ENCODE assay signal across 20 cellular contexts in the genomic region with DNA sequence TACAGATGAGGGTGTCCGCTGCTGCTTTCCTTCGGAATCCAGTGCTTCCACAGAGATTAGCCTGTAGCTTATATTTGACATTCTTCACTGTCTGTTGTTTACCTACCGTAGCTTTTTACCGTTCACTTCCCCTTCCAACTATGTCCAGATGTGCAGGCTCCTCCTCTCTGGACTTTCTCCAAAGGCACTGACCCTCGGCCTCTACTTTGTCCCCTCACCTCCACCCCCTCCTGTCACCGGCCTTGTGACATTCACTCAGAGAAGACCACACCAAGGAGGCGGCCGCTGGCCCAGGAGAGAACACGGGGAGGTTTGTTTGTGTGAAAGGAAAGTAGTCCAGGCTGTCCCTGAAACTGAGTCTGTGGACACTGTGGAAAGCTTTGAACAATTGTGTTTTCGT. TPM values are rescaled to one million over a fixed set of nuclear protein-coding genes. Genes with fewer than 3 reads are reported as not detected.
DNase-seq lines count a peak whose midpoint lies in the region; ATAC-seq, FAIRE-seq and TF ChIP-seq lines count a peak whose summit lies in the region.
"Had no signal": no experiment of that assay in that cellular context is flagged by ENCODE, and none has a peak within 500 bp of the region (broad histone marks: within the 10 kb centered on the region; RNA-seq: fewer than 3 reads in every experiment).

No MANE protein-coding gene starts in this region.

- peak overlapping the region; percentile 87 for H3K27ac Mint-ChIP-seq in Caco-2 (ENCODE audit: unreplicated experiment)
- peak overlapping the region in 2 of 8 donors; percentile 43 to 57 for H3K27ac Mint-ChIP-seq in CD8-positive, alpha-beta memory T cell

- peaks cover 100% of the 10 kb centered on the region for H3K36me3 Mint-ChIP-seq in Caco-2 (ENCODE audit: insufficient read depth, unreplicated experiment)
- peaks cover 0 to 58% (median 15%) of the 10 kb centered on the region in 3 donors for H3K36me3 Mint-ChIP-seq in CD8-positive, alpha-beta memory T cell

- no peaks in the 10 kb centered on the region for H3K9me3 ChIP-seq in Caco-2
- no peaks in the 10 kb centered on the region for H3K9me3 ChIP-seq in body of pancreas
- no peaks in the 10 kb centered on the region for H3K9me3 ChIP-seq in HepG2 (ENCODE audit: low read length)
- no peaks in the 10 kb centered on the region for H3K9me3 ChIP-seq in CD8-positive, alpha-beta memory T cell (ENCODE audit: low read length)
- H3K9me3 ChIP-seq: psoas muscle, upper lobe of right lung had no signal

- H3K27ac ChIP-seq in body of pancreas (peak overlapping the region in 3 of 4 donors; percentile 75 to 86 (median 85)), HepG2 (ENCODE audit: extremely low read length, insufficient read depth, low read length) (peak overlapping the region; percentile 87)
- H3K27ac ChIP-seq in CD8-positive, alpha-beta memory T cell (ENCODE audit: low read depth, low read length), result no peak overlapping the region
- H3K27ac ChIP-seq: C4-2B, foreskin keratinocyte, psoas muscle, upper lobe of right lung had no signal

- H3K4me1 ChIP-seq in Caco-2 (peaks cover 59% of the 10 kb centered on the region), body of pancreas (peaks cover 38% of the 10 kb centered on the region), HepG2 (ENCODE audit: insufficient read depth, low read length) (peaks cover 74% of the 10 kb centered on the region)
- peaks cover 9% of the 10 kb centered on the region for H3K4me1 ChIP-seq in CD8-positive, alpha-beta memory T cell (ENCODE audit: insufficient read depth, low read length)
- H3K4me1 ChIP-seq: psoas muscle had no signal

- 52 to 61% methylated on average over 10 of the region's 10 CpGs for WGBS in body of pancreas, 2 donors
- 3% methylated on average over 10 of the region's 10 CpGs for WGBS in HepG2 (ENCODE audit: low lambda C conversion rate)

- H3K4me3 Mint-ChIP-seq in Caco-2 (ENCODE audit: unreplicated experiment), result peak overlapping the region; percentile 20
- peak overlapping the region in 1 of 7 donors; percentile 2 for H3K4me3 Mint-ChIP-seq in CD8-positive, alpha-beta memory T cell

- POLR2A ChIA-PET in Caco-2 (lab: Charles Lee) (interaction anchor here (0.8 to 1.9 kb wide), 3 partner anchors 16 to 74 kb away, joined by 3 to 7 read pairs (median 4); partner anchors contain the start of genes APLP2 and ST14), HepG2 (lab: Yijun Ruan, JAX) (interaction anchor here (0.7 to 3.7 kb wide), 8 partner anchors 12 to 143 kb away, joined by 3 to 50 read pairs (median 5); partner anchors contain the start of gene PRDM10)
- POLR2A ChIA-PET in CD8-positive, alpha-beta memory T cell (lab: Charles Lee), result no interaction called here

- BruUV-seq in Caco-2 (replicated peaks; lab: Mats Ljungman, UMichigan) (no TSS peak), HepG2 (replicated peaks; lab: Mats Ljungman, UMichigan) (no TSS peak)

- no peaks in the 10 kb centered on the region for H3K9me3 Mint-ChIP-seq in Caco-2 (ENCODE audit: unreplicated experiment)
- no peaks in the 10 kb centered on the region for H3K9me3 Mint-ChIP-seq in CD8-positive, alpha-beta memory T cell

- in situ Hi-C loops in HepG2 (cut with HindIII; ENCODE audit: extremely low pct_ligation_motif_present, low pct_unique_long_range_greater_than_20kb), result loop anchor here (25.0 kb wide), 1 partner anchor 357 kb away; no protein-coding TSS in a partner anchor

- no peaks in the 10 kb centered on the region for H4K20me1 ChIP-seq in HepG2 (ENCODE audit: insufficient read depth, low read length)

- H3K9ac ChIP-seq in HepG2 (ENCODE audit: insufficient read depth, low read depth, low read length), result peak overlapping the region; percentile 64

- TF ChIP-seq CTCF in Caco-2 (IDR thresholded peaks at IDR 0.05; ENCODE audit: insufficient read depth in 1 of 2, low read depth in 1 of 2, low read length in 1 of 2, severe bottlenecking in 1 of 2, unreplicated experiment in 1 of 2) (no peak), body of pancreas (IDR thresholded peaks at IDR 0.05) (no peak), HepG2 (CRISPR knock-in tag; IDR thresholded peaks at IDR 0.05) (0 out of 2 replicates have a peak, but pooled peaks have one; percentile 10)

- TF ChIP-seq POLR2A in body of pancreas (IDR thresholded peaks at IDR 0.05) (no peak), HepG2 (IDR thresholded peaks at IDR 0.05; ENCODE audit: insufficient read depth in 1 of 2, low read depth in 2 of 2, low read length in 2 of 2) (peak in 1 of 2 experiments; percentile 45; a peak in 1 of 4 replicates)

- ATAC-seq in body of pancreas (no peak), HepG2 (peak; percentile 79), GM19463 (IDR thresholded peaks at IDR 0.05; ENCODE audit: unreplicated experiment) (no peak)
- ATAC-seq: foreskin keratinocyte, psoas muscle, upper lobe of right lung had no signal

- H3K36me3 ChIP-seq in Caco-2 (ENCODE audit: control insufficient read depth, insufficient read depth, low read length) (peaks cover 21% of the 10 kb centered on the region), body of pancreas (replicated peaks in 1 of 2; ENCODE audit: insufficient read depth in 1 of 2, low read depth in 2 of 2) (no peaks in the 10 kb centered on the region), HepG2 (replicated peaks in 1 of 2; ENCODE audit: control insufficient read depth in 1 of 2, insufficient read depth in 2 of 2, low read length in 2 of 2) (peaks cover 9 to 36% of the 10 kb centered on the region in 2 experiments; a peak in 4 of 5 replicates)
- peaks cover 5% of the 10 kb centered on the region for H3K36me3 ChIP-seq in CD8-positive, alpha-beta memory T cell (ENCODE audit: insufficient read depth, low read length)

- CTCF ChIA-PET in Caco-2 (lab: Charles Lee) (interaction anchor here (0.7 to 1.5 kb wide), 5 partner anchors 12 to 749 kb away, joined by 3 to 23 read pairs (median 5); no protein-coding TSS in a partner anchor), HepG2 (lab: Yijun Ruan, JAX; ENCODE audit: low intra/inter-chr PET ratio, low total read pairs) (no interaction called here)
- CTCF ChIA-PET in CD8-positive, alpha-beta memory T cell (lab: Charles Lee), result no interaction called here

- peak overlapping the region; percentile 81 for H3K4me2 ChIP-seq in HepG2 (ENCODE audit: low read depth, low read length)

- H3K4me3 ChIP-seq in Caco-2 (ENCODE audit: low read depth, low read length), result no peak overlapping the region
- H3K4me3 ChIP-seq in body of pancreas, result no peak overlapping the region
- H3K4me3 ChIP-seq in HepG2 (replicated peaks in 1 of 3; ENCODE audit: insufficient read depth in 1 of 3, low read depth in 2 of 3, low read length in 3 of 3), result peak overlapping the region in 1 of 3 experiments; percentile 44; a peak in 3 of 6 replicates
- no peak overlapping the region for H3K4me3 ChIP-seq in CD8-positive, alpha-beta memory T cell (ENCODE audit: low read length)
- H3K4me3 ChIP-seq: psoas muscle, upper lobe of right lung had no signal

- intact Hi-C loops in Caco-2 (cut with micrococcal nuclease; ENCODE audit: unreplicated experiment), result loop anchor here (1.0 kb wide), 1 partner anchor 232 kb away; no protein-coding TSS in a partner anchor
- intact Hi-C loops in body of pancreas (cut with DNase I), result no loop called here
- intact Hi-C loops in HepG2 (cut with micrococcal nuclease; ENCODE audit: unreplicated experiment), result loop anchor here (1.0 kb wide), 2 partner anchors 37 to 221 kb away; no protein-coding TSS in a partner anchor

- peaks cover under 1% of the 10 kb centered on the region for H3K79me2 ChIP-seq in HepG2 (ENCODE audit: insufficient read depth, low read length)

- no peak for TF ChIP-seq RAD21 in HepG2 (CRISPR knock-in tag; IDR thresholded peaks at IDR 0.05)

- H2AFZ ChIP-seq in HepG2 (ENCODE audit: low read length), result no peak overlapping the region

- no peaks in the 10 kb centered on the region for H3K27me3 Mint-ChIP-seq in Caco-2 (ENCODE audit: insufficient read depth, unreplicated experiment)
- peaks cover 0 to 2% of the 10 kb centered on the region in 2 donors for H3K27me3 Mint-ChIP-seq in CD8-positive, alpha-beta memory T cell

- TF ChIP-seq EP300 in HepG2 (IDR thresholded peaks at IDR 0.05; ENCODE audit: low read depth in 2 of 2, low read length in 2 of 2) (peak in 1 of 2 experiments; percentile 83; a peak in 2 of 4 replicates), HepG2 (CRISPR knock-in tag; IDR thresholded peaks at IDR 0.05; ENCODE audit: borderline replicate concordance) (peak; percentile 76)

- DNase-seq in Caco-2, result peak; percentile 68 to 77
- no peak for DNase-seq in body of pancreas
- peak; percentile 92 for DNase-seq in HepG2 (ENCODE audit: low spot score)
- peak; percentile 76 for DNase-seq in pons (ENCODE audit: low spot score)
- DNase-seq in SW480 (ENCODE audit: low spot score), result no peak
- no peak for DNase-seq in CD8-positive, alpha-beta memory T cell
- no peak for DNase-seq in urothelium cell line (ENCODE audit: low spot score)
- DNase-seq: activated naive CD4-positive, alpha-beta T cell treated with Interleukin-2 at 50 U/mL for 16 hours; activated T-cell treated with anti-CD3 and anti-CD28 coated beads for 4 hours; aorta; DMS79 treated with DMSO at 0.1 percent for 48 hours; foreskin keratinocyte; NCI-H2171; psoas muscle; upper lobe of right lung had no signal

- H3K27me3 ChIP-seq in Caco-2 (replicated peaks; ENCODE audit: control insufficient read depth, insufficient read depth, low read length) (no peaks in the 10 kb centered on the region), body of pancreas (no peaks in the 10 kb centered on the region), HepG2 (ENCODE audit: control insufficient read depth in 1 of 2, insufficient read depth in 2 of 2, low read length in 2 of 2) (no peaks in the 10 kb centered on the region)
- H3K27me3 ChIP-seq in CD8-positive, alpha-beta memory T cell (ENCODE audit: insufficient read depth, low read length, poor library complexity, severe bottlenecking), result no peaks in the 10 kb centered on the region
- H3K27me3 ChIP-seq: foreskin keratinocyte, upper lobe of right lung had no signal

- peak; percentile 66 for FAIRE-seq in HepG2 (lab: Jason Lieb, UNC)
- FAIRE-seq in urothelium cell line (lab: Jason Lieb, UNC), result no peak
- FAIRE-seq: RCC 7860, TTC549 had no signal

- peaks cover 65% of the 10 kb centered on the region for H3K4me1 Mint-ChIP-seq in Caco-2 (ENCODE audit: low read depth, unreplicated experiment)
- peaks cover 11 to 19% (median 12%) of the 10 kb centered on the region in 3 donors for H3K4me1 Mint-ChIP-seq in CD8-positive, alpha-beta memory T cell

RNA-seq across cellular contexts. Expression of gene ST14, which starts 15.5 kb away (rescaled TPM):
- total RNA-seq in Caco-2 (2022), result 298 and 304 TPM in 2 replicates
- 10 to 100 TPM; 55.3 to 61.0 TPM for total RNA-seq in body of pancreas
- total RNA-seq in HepG2 (2016; rRNA removed; fragmentation: Illumina TruSeq; extraction: Trizol), result 0.69 and 1.4 TPM in 2 replicates
- total RNA-seq in HepG2 (2016; cell fraction: cytosol; rRNA removed; fragmentation: Illumina TruSeq; extraction: Trizol; ENCODE audit: low read depth), result 0.26 and 0.30 TPM in 2 replicates
- 0.55 and 1.3 TPM in 2 replicates for total RNA-seq in HepG2 (2016; cell fraction: insoluble cytoplasmic fraction; rRNA removed; fragmentation: Illumina TruSeq; extraction: Trizol)
- total RNA-seq in HepG2 (2016; cell fraction: membrane; rRNA removed; fragmentation: Illumina TruSeq; extraction: Trizol), result 0.65 and 0.72 TPM in 2 replicates
- 0.94 and 0.99 TPM in 2 replicates for total RNA-seq in HepG2 (2016; cell fraction: nucleus; rRNA removed; fragmentation: Illumina TruSeq; extraction: Trizol)
- polyA plus RNA-seq in HepG2 (2011; rRNA removed), result 0.88 and 1.1 TPM in 2 replicates
- 0.90 and 1.3 TPM in 2 replicates for polyA plus RNA-seq in HepG2 (2011; cell fraction: cytosol; rRNA removed)
- 2.7 and 3.0 TPM in 2 replicates for polyA plus RNA-seq in HepG2 (2011; cell fraction: nucleus; rRNA removed)
- polyA plus RNA-seq in HepG2 (2012), result 0.76 and 1.3 TPM in 2 replicates
- 0.14 and 0.15 TPM in 2 replicates for polyA plus RNA-seq in HepG2 (2016; cell fraction: cytosol; fragmentation: Illumina TruSeq; extraction: Trizol; ENCODE audit: low read depth)
- 0.84 and 1.1 TPM in 2 replicates for polyA plus RNA-seq in HepG2 (2016; cell fraction: insoluble cytoplasmic fraction; fragmentation: Illumina TruSeq; extraction: Trizol; ENCODE audit: low read depth)
- polyA plus RNA-seq in HepG2 (2016; cell fraction: membrane; fragmentation: Illumina TruSeq; extraction: Trizol; ENCODE audit: low read depth), result 0.31 and 0.55 TPM in 2 replicates
- polyA plus RNA-seq in HepG2 (2016; cell fraction: nucleus; fragmentation: Illumina TruSeq; extraction: Trizol; ENCODE audit: insufficient read depth, low read depth), result 2.0 and 2.6 TPM in 2 replicates
- 2.0 and 3.1 TPM in 2 replicates for polyA minus RNA-seq in HepG2 (2011; rRNA and poly(A)+ RNA removed; ENCODE audit: low replicate concordance)
- polyA minus RNA-seq in HepG2 (2011; cell fraction: cytosol; rRNA and poly(A)+ RNA removed), result 0.62 and 0.79 TPM in 2 replicates
- polyA minus RNA-seq in HepG2 (2011; cell fraction: nucleus; rRNA and poly(A)+ RNA removed), result 0.64 and 0.87 TPM in 2 replicates
- under 1 TPM; 0.18 to 0.35 TPM for total RNA-seq in CD8-positive, alpha-beta memory T cell
- not detected for polyA plus RNA-seq in CD8-positive, alpha-beta memory T cell
- total RNA-seq: myocyte had no signal

Comparison
In these comparisons a context has a peak if more than half of its experiments do, and no peak if none do; other contexts are left out.
1. DNase-seq: peak in Caco-2 (2 of 2), HepG2 (single experiment) and pons (single experiment); none in body of pancreas (0 of 4), SW480 (single experiment), CD8-positive, alpha-beta memory T cell (0 of 5) and urothelium cell line (single experiment).
2. RNA of gene ST14, which starts 15.5 kb away (total RNA-seq): 298 to 304 TPM in Caco-2 and 55.3 to 61.0 TPM in body of pancreas; 0.26 to 1.4 TPM in HepG2 and 0.18 to 0.35 TPM in CD8-positive, alpha-beta memory T cell; every median in the first group is over 10 times any median in the second.